Comparison of ENCODE assay signal across 13 cellular contexts in genomic region chr1:233254039-233254362, GRCh38.
"Had no signal": no experiment of that assay in that cellular context is flagged by ENCODE, and none has a peak within 500 bp of the region (broad histone marks: within the 10 kb centered on the region; RNA-seq: fewer than 3 reads in every experiment).

No MANE protein-coding gene starts in this region.

- H3K4me1 ChIP-seq: right atrium auricular region, tibial artery had no signal

- H3K4me1 Mint-ChIP-seq: activated naive CD4-positive, alpha-beta T cell treated with anti-CD3 and anti-CD28 coated beads, Interleukin-2, amount 50 U/mL, for 24 hours; activated T-helper 17 cell treated with anti-CD3 and anti-CD28 coated beads, Interleukin-2, amount 50 U/mL, for 72 hours; memory B cell; stimulated activated effector memory CD8-positive, alpha-beta T cell treated with anti-CD3 and anti-CD28 coated beads, Interleukin-12 subunit alpha, Interleukin-12 subunit beta, amount 100 ng/mL, for 72 hours had no signal

- H3K27ac Mint-ChIP-seq: activated CD4-positive, alpha-beta T cell treated with anti-CD3 and anti-CD28 coated beads, Interleukin-2, amount 10 ng/mL, durations not matched to agents 24 days and 14 days; activated naive CD4-positive, alpha-beta T cell treated with anti-CD3 and anti-CD28 coated beads, Interleukin-2, amount 50 U/mL, for 24 hours; activated T-helper 17 cell treated with anti-CD3 and anti-CD28 coated beads, Interleukin-2, amount 50 U/mL, for 72 hours; memory B cell; stimulated activated effector memory CD8-positive, alpha-beta T cell treated with anti-CD3 and anti-CD28 coated beads, Interleukin-12 subunit alpha, Interleukin-12 subunit beta, amount 100 ng/mL, for 72 hours had no signal

- H3K27ac ChIP-seq: left lung, right atrium auricular region, tibial artery, vagina had no signal

- H3K9me3 Mint-ChIP-seq: activated CD4-positive, alpha-beta T cell treated with anti-CD3 and anti-CD28 coated beads, Interleukin-2, amount 10 ng/mL, durations not matched to agents 24 days and 14 days; activated naive CD4-positive, alpha-beta T cell treated with anti-CD3 and anti-CD28 coated beads, Interleukin-2, amount 50 U/mL, for 24 hours; activated T-helper 17 cell treated with anti-CD3 and anti-CD28 coated beads, Interleukin-2, amount 50 U/mL, for 72 hours; brain; memory B cell; stimulated activated effector memory CD8-positive, alpha-beta T cell treated with anti-CD3 and anti-CD28 coated beads, Interleukin-12 subunit alpha, Interleukin-12 subunit beta, amount 100 ng/mL, for 72 hours had no signal

- H3K4me3 ChIP-seq: left lung, right atrium auricular region, tibial artery, vagina had no signal

- H3K4me3 Mint-ChIP-seq: activated CD4-positive, alpha-beta T cell treated with anti-CD3 and anti-CD28 coated beads, Interleukin-2, amount 10 ng/mL, durations not matched to agents 24 days and 14 days; activated naive CD4-positive, alpha-beta T cell treated with anti-CD3 and anti-CD28 coated beads, Interleukin-2, amount 50 U/mL, for 24 hours; activated T-helper 17 cell treated with anti-CD3 and anti-CD28 coated beads, Interleukin-2, amount 50 U/mL, for 72 hours; brain; memory B cell; stimulated activated effector memory CD8-positive, alpha-beta T cell treated with anti-CD3 and anti-CD28 coated beads, Interleukin-12 subunit alpha, Interleukin-12 subunit beta, amount 100 ng/mL, for 72 hours had no signal

- H3K27me3 Mint-ChIP-seq: activated CD4-positive, alpha-beta T cell treated with anti-CD3 and anti-CD28 coated beads, Interleukin-2, amount 10 ng/mL, durations not matched to agents 24 days and 14 days; activated naive CD4-positive, alpha-beta T cell treated with anti-CD3 and anti-CD28 coated beads, Interleukin-2, amount 50 U/mL, for 24 hours; activated T-helper 17 cell treated with anti-CD3 and anti-CD28 coated beads, Interleukin-2, amount 50 U/mL, for 72 hours; brain; memory B cell had no signal

- ATAC-seq: activated T-helper 17 cell treated with anti-CD3 and anti-CD28 coated beads, Interleukin-2, amount 50 U/mL, for 72 hours; esophagus mucosa; stimulated activated effector memory CD8-positive, alpha-beta T cell treated with anti-CD3 and anti-CD28 coated beads, Interleukin-12 subunit alpha, Interleukin-12 subunit beta, amount 100 ng/mL, for 72 hours had no signal

- H3K9me3 ChIP-seq: left lung, right atrium auricular region, tibial artery, vagina had no signal

- H3K27me3 ChIP-seq: left lung, right atrium auricular region, tibial artery, vagina had no signal

- DNase-seq: activated CD4-positive, alpha-beta T cell treated with anti-CD3 and anti-CD28 coated beads, Interleukin-2, amount 10 ng/mL, durations not matched to agents 24 days and 14 days; foreskin fibroblast; left lung; posterior cingulate gyrus; tibial artery had no signal
